14 cellular contexts compared by ENCODE assay signal in genomic region chr15:35458176-35458856, GRCh38.
"Had no signal": no experiment of that assay in that cellular context is flagged by ENCODE, and none has a peak within 500 bp of the region (broad histone marks: within the 10 kb centered on the region; RNA-seq: fewer than 3 reads in every experiment).

No MANE protein-coding gene starts in this region.

- H3K27ac ChIP-seq: cardiac muscle cell, neural progenitor cell, prostate gland, right atrium auricular region, thyroid gland had no signal

- H3K27me3 ChIP-seq: cardiac muscle cell, neural progenitor cell, right atrium auricular region, thyroid gland had no signal

- H3K4me2 ChIP-seq: neural progenitor cell had no signal

- H3K36me3 ChIP-seq: cardiac muscle cell, neural progenitor cell, prostate gland, right atrium auricular region, thyroid gland had no signal

- DNase-seq: activated CD4-positive, CD25-positive, alpha-beta regulatory T cell treated with anti-CD3 and anti-CD28 coated beads, Interleukin-2, amount 50 U/mL, for 72 hours; activated gamma-delta T cell; effector memory CD8-positive, alpha-beta T cell; left cardiac atrium; mesendoderm; naive thymus-derived CD4-positive, alpha-beta T cell; stimulated activated CD4-positive, alpha-beta T cell treated with anti-CD3 and anti-CD28 coated beads, Interleukin-2, amount 100 ng/mL, for 24 hours; stimulated activated naive CD4-positive, alpha-beta T cell treated with Interleukin-2 at 50 U/mL for 16 hours; T1000; thyroid gland had no signal

- H3K9ac ChIP-seq: neural progenitor cell had no signal

- H3K4me3 ChIP-seq: cardiac muscle cell, neural progenitor cell, prostate gland, right atrium auricular region, thyroid gland had no signal

- H3K4me1 ChIP-seq: neural progenitor cell, prostate gland, right atrium auricular region, thyroid gland had no signal

- H2AFZ ChIP-seq: neural progenitor cell had no signal

- H3K9me3 ChIP-seq: prostate gland, right atrium auricular region, thyroid gland had no signal
